ENCODE assay signal across 12 cellular contexts in the genomic region with DNA sequence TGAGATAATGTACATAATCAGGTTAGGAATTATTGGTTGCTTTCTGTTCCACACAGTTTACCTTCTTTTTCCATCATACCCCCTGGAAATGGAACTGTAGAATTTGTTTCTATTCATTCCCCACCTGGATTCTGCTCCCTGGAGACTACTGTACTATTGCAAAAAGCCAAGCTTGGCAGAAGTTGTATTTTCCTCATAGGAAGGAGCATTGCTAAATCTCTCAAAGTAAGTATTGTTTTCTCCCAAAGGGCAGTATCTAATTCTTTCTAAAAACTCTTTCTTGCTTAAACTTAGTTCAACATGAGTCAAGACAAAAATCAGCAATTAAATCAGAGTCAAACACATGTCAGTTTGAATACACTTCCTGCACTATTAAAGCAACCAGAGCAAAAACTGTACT.
"Had no signal": no experiment of that assay in that cellular context is flagged by ENCODE, and none has a peak within 500 bp of the region (broad histone marks: within the 10 kb centered on the region; RNA-seq: fewer than 3 reads in every experiment).

No MANE protein-coding gene starts in this region.

- H3K4me1 Mint-ChIP-seq: activated naive CD4-positive, alpha-beta T cell treated with anti-CD3 and anti-CD28 coated beads, Interleukin-2, amount 50 U/mL, for 24 hours; naive thymus-derived CD4-positive, alpha-beta T cell; stimulated activated naive CD8-positive, alpha-beta T cell treated with anti-CD3 and anti-CD28 coated beads, Interleukin-15, amount 100 ng/mL, for 72 hours had no signal

- H3K36me3 Mint-ChIP-seq: activated naive CD4-positive, alpha-beta T cell treated with anti-CD3 and anti-CD28 coated beads, Interleukin-2, amount 50 U/mL, for 24 hours; naive thymus-derived CD4-positive, alpha-beta T cell had no signal

- H3K27ac Mint-ChIP-seq: activated naive CD4-positive, alpha-beta T cell treated with anti-CD3 and anti-CD28 coated beads, Interleukin-2, amount 50 U/mL, for 24 hours; naive thymus-derived CD4-positive, alpha-beta T cell; stimulated activated naive CD8-positive, alpha-beta T cell treated with anti-CD3 and anti-CD28 coated beads, Interleukin-15, amount 100 ng/mL, for 72 hours had no signal

- FAIRE-seq: endometrium had no signal

- H3K4me3 ChIP-seq: body of pancreas, right lobe of liver, thoracic aorta had no signal

- H3K9me3 Mint-ChIP-seq: activated naive CD4-positive, alpha-beta T cell treated with anti-CD3 and anti-CD28 coated beads, Interleukin-2, amount 50 U/mL, for 24 hours; naive thymus-derived CD4-positive, alpha-beta T cell; stimulated activated naive CD8-positive, alpha-beta T cell treated with anti-CD3 and anti-CD28 coated beads, Interleukin-15, amount 100 ng/mL, for 72 hours had no signal

- H3K27me3 Mint-ChIP-seq: activated naive CD4-positive, alpha-beta T cell treated with anti-CD3 and anti-CD28 coated beads, Interleukin-2, amount 50 U/mL, for 24 hours; stimulated activated naive CD8-positive, alpha-beta T cell treated with anti-CD3 and anti-CD28 coated beads, Interleukin-15, amount 100 ng/mL, for 72 hours had no signal

- H3K4me3 Mint-ChIP-seq: activated naive CD4-positive, alpha-beta T cell treated with anti-CD3 and anti-CD28 coated beads, Interleukin-2, amount 50 U/mL, for 24 hours; naive thymus-derived CD4-positive, alpha-beta T cell; stimulated activated naive CD8-positive, alpha-beta T cell treated with anti-CD3 and anti-CD28 coated beads, Interleukin-15, amount 100 ng/mL, for 72 hours had no signal

- H3K9me3 ChIP-seq: body of pancreas, right lobe of liver, thoracic aorta had no signal

- H3K4me1 ChIP-seq: right lobe of liver had no signal

- DNase-seq: activated T-cell treated with anti-CD3 and anti-CD28 coated beads, Interleukin-2, amount 50 U/mL, for 1 hour; amniotic stem cell; body of pancreas; naive thymus-derived CD4-positive, alpha-beta T cell; nucleus accumbens; right lobe of liver; stimulated activated CD4-positive, alpha-beta T cell treated with anti-CD3 and anti-CD28 coated beads, Interleukin-4, amount 100 ng/mL, for 1 hour; stimulated activated CD8-positive, alpha-beta memory T cell treated with anti-CD3 and anti-CD28 coated beads, Interleukin-4, amount 100 ng/mL, for 48 hours; stimulated activated naive CD8-positive, alpha-beta T cell treated with anti-CD3 and anti-CD28 coated beads, Interleukin-15, amount 100 ng/mL, for 72 hours had no signal

- H3K27ac ChIP-seq: body of pancreas, right lobe of liver, thoracic aorta had no signal

- H3K27me3 ChIP-seq: body of pancreas, right lobe of liver had no signal
